7 cellular contexts compared by ENCODE assay signal in the genomic region with DNA sequence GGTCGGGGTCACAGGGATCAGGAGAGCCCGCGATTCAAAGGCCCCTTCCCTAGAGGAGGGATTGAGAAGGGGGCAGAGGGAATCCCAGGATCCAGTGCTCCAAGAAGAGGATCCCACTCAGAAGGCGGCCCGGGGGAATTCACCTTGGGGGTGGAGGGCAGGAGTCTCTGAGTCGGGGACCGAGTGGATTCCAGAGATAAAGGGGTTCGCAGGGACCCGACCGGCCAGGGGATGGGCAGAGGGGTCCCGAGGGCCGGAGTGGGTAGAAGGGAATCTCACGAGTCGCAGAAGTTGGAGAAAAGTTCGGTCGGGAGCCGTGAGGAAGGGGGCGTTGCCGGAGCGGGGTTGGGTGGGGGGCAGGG. TPM values are rescaled to one million over a fixed set of nuclear protein-coding genes. Genes with fewer than 3 reads are reported as not detected.
DNase-seq lines count a peak whose midpoint lies in the region; TF ChIP-seq lines count a peak whose summit lies in the region.

No MANE protein-coding gene starts in this region.

- intact Hi-C loops in stomach (cut with DNase I; ENCODE audit: low total_unique reads), result no loop called here

- H3K36me3 ChIP-seq in stomach, result peaks cover 16 to 30% (median 25%) of the 10 kb centered on the region in 4 donors

- H3K9me3 Mint-ChIP-seq in activated naive CD4-positive, alpha-beta T cell treated with anti-CD3 and anti-CD28 coated beads, Interleukin-2, amount 50 U/mL, for 24 hours, result no peaks in the 10 kb centered on the region

- H3K4me3 ChIP-seq in iPS-18c (ENCODE audit: insufficient read depth, low read depth, low read length) (peak overlapping the region; percentile 94), stomach (peak overlapping the region; percentile 69 to 76 (median 74))

- H3K4me1 Mint-ChIP-seq in activated naive CD4-positive, alpha-beta T cell treated with anti-CD3 and anti-CD28 coated beads, Interleukin-2, amount 50 U/mL, for 24 hours, result peaks cover 49% of the 10 kb centered on the region

- WGBS in stomach, 5 donors, result 0 to 1% (median 0%) methylated on average over 14 to 20 of the region's 20 CpGs

- DNase-seq in HT-29 (ENCODE audit: low spot score) (peak; percentile 42), stomach (no peak), NOMO-1 treated with DMSO at 0.1 percent for 48 hours (lab: John Stamatoyannopoulos, UW; ENCODE audit: unreplicated experiment) (no peak), OCI-M2 (lab: John Stamatoyannopoulos, UW; ENCODE audit: unreplicated experiment) (no peak), foreskin melanocyte (no peak)

- no peaks in the 10 kb centered on the region for H3K27me3 Mint-ChIP-seq in activated naive CD4-positive, alpha-beta T cell treated with anti-CD3 and anti-CD28 coated beads, Interleukin-2, amount 50 U/mL, for 24 hours

- no peak for TF ChIP-seq CTCF in stomach (IDR thresholded peaks at IDR 0.05)

- no peaks in the 10 kb centered on the region for H3K27me3 ChIP-seq in stomach

- no peak for TF ChIP-seq POLR2A in stomach (IDR thresholded peaks at IDR 0.05)

- peak overlapping the region; percentile 75 to 93 (median 91) for H3K27ac ChIP-seq in stomach

- H3K9me3 ChIP-seq in iPS-18c (ENCODE audit: control insufficient read depth, insufficient read depth, low read length) (no peaks in the 10 kb centered on the region), stomach (no peaks in the 10 kb centered on the region)

- H3K4me3 Mint-ChIP-seq in activated naive CD4-positive, alpha-beta T cell treated with anti-CD3 and anti-CD28 coated beads, Interleukin-2, amount 50 U/mL, for 24 hours, result peak overlapping the region; percentile 96

- H3K36me3 Mint-ChIP-seq in activated naive CD4-positive, alpha-beta T cell treated with anti-CD3 and anti-CD28 coated beads, Interleukin-2, amount 50 U/mL, for 24 hours, result peaks cover 2% of the 10 kb centered on the region

- peaks cover 19 to 53% (median 43%) of the 10 kb centered on the region in 4 donors for H3K4me1 ChIP-seq in stomach

- peak overlapping the region; percentile 93 for H3K27ac Mint-ChIP-seq in activated naive CD4-positive, alpha-beta T cell treated with anti-CD3 and anti-CD28 coated beads, Interleukin-2, amount 50 U/mL, for 24 hours

- no peak for TF ChIP-seq EP300 in stomach (IDR thresholded peaks at IDR 0.05)

RNA-seq across cellular contexts. Expression of a gene that starts 0.3 kb away (rescaled TPM):
- 76.0 and 83.3 TPM in 2 replicates for total RNA-seq in HT-29 (2014; rRNA removed; shearing (Covaris generic))
- total RNA-seq in stomach, result 10 to 100 TPM in 4 of 5 donors, 1 to 10 TPM in 1; 7.0 to 40.8 (median 18.5) TPM
- 10 to 100 TPM; 26.5 to 50.6 (median 39.7) TPM for polyA plus RNA-seq in stomach

RNA-seq across cellular contexts. Expression of a gene that starts 29.2 kb away (rescaled TPM):
- total RNA-seq in HT-29 (2014; rRNA removed; shearing (Covaris generic)), result 30.7 and 30.8 TPM in 2 replicates
- 10 to 100 TPM in 4 of 5 donors, 1 to 10 TPM in 1; 8.8 to 76.3 (median 15.2) TPM for total RNA-seq in stomach
- 1 to 10 TPM; 6.0 to 7.5 (median 6.5) TPM for polyA plus RNA-seq in stomach

RNA-seq across cellular contexts. Expression of a gene that starts 29.6 kb away (rescaled TPM):
- 229 and 268 TPM in 2 replicates for total RNA-seq in HT-29 (2014; rRNA removed; shearing (Covaris generic))
- 100 to 1,000 TPM in 2 of 5 donors, 10 to 100 TPM in 3; 48.1 to 373 (median 95.6) TPM for total RNA-seq in stomach
- polyA plus RNA-seq in stomach, result 10 to 100 TPM; 37.1 to 43.1 (median 39.0) TPM

RNA-seq across cellular contexts. Expression of a gene that starts 55.7 kb away (rescaled TPM):
- 0.29 and 0.38 TPM in 2 replicates for total RNA-seq in HT-29 (2014; rRNA removed; shearing (Covaris generic))
- total RNA-seq in stomach, result 10 to 100 TPM in 4 of 5 donors, 1 to 10 TPM in 1; 9.7 to 29.9 (median 11.1) TPM
- 10 to 100 TPM in 1 of 3 donors, 1 to 10 TPM in 2; 6.1 to 10.5 (median 6.4) TPM for polyA plus RNA-seq in stomach
